Comparison of ENCODE assay signal across 9 cellular contexts in the genomic region with DNA sequence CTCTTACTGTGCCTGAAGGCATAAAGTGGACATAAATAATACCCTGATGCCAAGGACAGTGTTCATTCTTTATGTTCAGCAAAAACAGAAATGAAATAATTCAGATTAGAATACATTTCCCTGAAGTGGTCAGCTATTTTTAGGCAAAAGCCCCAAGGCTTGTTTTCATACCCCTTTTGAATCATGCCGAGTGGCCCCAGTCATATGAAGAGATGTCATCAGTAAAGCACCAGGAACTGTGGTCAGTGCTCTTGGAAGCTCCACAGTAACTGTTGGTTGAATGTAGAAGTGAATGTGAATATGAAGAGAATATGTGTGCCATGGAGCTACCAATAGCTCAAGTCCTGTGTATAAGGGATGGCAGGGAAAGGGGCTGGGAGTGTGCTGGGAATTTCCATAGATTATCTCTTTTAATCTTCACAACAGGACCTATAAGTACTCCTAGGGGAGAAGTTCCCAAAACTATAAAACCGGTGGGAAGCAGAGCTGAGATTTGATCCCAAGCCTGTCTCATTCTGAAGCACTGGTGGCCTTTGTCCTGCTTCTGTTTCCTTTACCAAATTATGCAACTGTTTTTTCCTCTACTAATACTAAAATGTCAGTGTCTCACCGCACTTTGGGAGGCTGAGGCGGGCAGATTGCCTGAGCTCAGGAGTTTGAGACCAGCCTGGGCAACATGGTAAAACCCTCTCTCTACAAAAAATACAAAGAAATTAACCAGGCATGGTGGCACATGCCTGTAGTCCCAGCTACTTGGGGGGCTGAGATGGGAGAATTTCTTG. TPM values are rescaled to one million over a fixed set of nuclear protein-coding genes. Genes with fewer than 3 reads are reported as not detected.
DNase-seq lines count a peak whose midpoint lies in the region; ATAC-seq and TF ChIP-seq lines count a peak whose summit lies in the region.
"Had no signal": no experiment of that assay in that cellular context is flagged by ENCODE, and none has a peak within 500 bp of the region (broad histone marks: within the 10 kb centered on the region; RNA-seq: fewer than 3 reads in every experiment).

No MANE protein-coding gene starts in this region.

- H4K8ac ChIP-seq in IMR-90 (ENCODE audit: low read depth in 2 of 2, low read length in 2 of 2), result no peak overlapping the region

- in situ Hi-C loops in IMR-90 (cut with MboI; ENCODE audit: low sequenced_read_pairs), result no loop called here

- dilution Hi-C loops in IMR-90 (cut with HindIII; ENCODE audit: low sequenced_read_pairs, unreplicated experiment), result no loop called here

- H3K9me3 Mint-ChIP-seq in CD14-positive monocyte, result peaks cover 0 to 2% (median 0%) of the 10 kb centered on the region in 7 donors
- H3K9me3 Mint-ChIP-seq in naive thymus-derived CD8-positive, alpha-beta T cell, result no peaks in the 10 kb centered on the region

- intact Hi-C loops in CD14-positive monocyte (cut with micrococcal nuclease) (no loop called here), IMR-90 (cut with micrococcal nuclease) (no loop called here)

- H3K4ac ChIP-seq in IMR-90 (ENCODE audit: low read depth, low read length), result peak overlapping the region; percentile 46; the same call in 1 of the 2 replicates

- H3K9me3 ChIP-seq in IMR-90 (ENCODE audit: control insufficient read depth, insufficient read depth, low read length) (no peaks in the 10 kb centered on the region), gastroesophageal sphincter (no peaks in the 10 kb centered on the region)

- H2AFZ ChIP-seq in IMR-90 (replicated peaks; ENCODE audit: low read length, poor library complexity), result no peak overlapping the region

- ATAC-seq in GM21360 (IDR thresholded peaks at IDR 0.05; ENCODE audit: unreplicated experiment) (peak; percentile 36), IMR-90 (ENCODE audit: low read depth) (no peak), left lobe of liver (peak; percentile 47), gastroesophageal sphincter (no peak), GM21515 (IDR thresholded peaks at IDR 0.05; ENCODE audit: unreplicated experiment) (no peak)
- ATAC-seq in naive thymus-derived CD8-positive, alpha-beta T cell, result no peak

- TF ChIP-seq CTCF in CD14-positive monocyte (IDR thresholded peaks at IDR 0.05), result no peak
- no peak for TF ChIP-seq CTCF in IMR-90 (conservative IDR thresholded peaks at IDR 0.05; ENCODE audit: low read depth, low read length)
- no peak for TF ChIP-seq CTCF in gastroesophageal sphincter (IDR thresholded peaks at IDR 0.05)
- TF ChIP-seq CTCF in GM10266 (IDR thresholded peaks at IDR 0.05; ENCODE audit: control insufficient read depth, insufficient read depth, low read depth, missing control alignments), result no peak

- H3K56ac ChIP-seq in IMR-90 (ENCODE audit: extremely low read depth, insufficient read depth, low read length), result no peak overlapping the region

- no peak overlapping the region; the same call in 1 of the 2 replicates for H2BK120ac ChIP-seq in IMR-90 (ENCODE audit: low read depth, low read length)

- peak overlapping the region in 6 of 7 donors; percentile 17 to 86 (median 53) for H3K27ac Mint-ChIP-seq in CD14-positive monocyte
- no peak overlapping the region for H3K27ac Mint-ChIP-seq in naive thymus-derived CD8-positive, alpha-beta T cell

- H4K20me1 ChIP-seq in IMR-90 (ENCODE audit: insufficient read depth, low read length), result no peaks in the 10 kb centered on the region

- no peak overlapping the region for H3K9ac ChIP-seq in IMR-90 (ENCODE audit: low read depth, low read length)

- POLR2A ChIA-PET in IMR-90 (lab: Charles Lee; ENCODE audit: unreplicated experiment), result no interaction called here
- POLR2A ChIA-PET in naive thymus-derived CD8-positive, alpha-beta T cell (lab: Charles Lee), result no interaction called here

- no peak overlapping the region for H3K4me3 Mint-ChIP-seq in CD14-positive monocyte
- H3K4me3 Mint-ChIP-seq in naive thymus-derived CD8-positive, alpha-beta T cell, result no peak overlapping the region

- H3K4me2 ChIP-seq in IMR-90 (ENCODE audit: low read depth, low read length), result no peak overlapping the region; the same call in 1 of the 2 replicates

- no peak for TF ChIP-seq RAD21 in IMR-90 (IDR thresholded peaks at IDR 0.05; ENCODE audit: low read length)

- no peaks in the 10 kb centered on the region for H3K27me3 ChIP-seq in IMR-90 (ENCODE audit: control insufficient read depth, insufficient read depth, low read length)
- no peaks in the 10 kb centered on the region for H3K27me3 ChIP-seq in gastroesophageal sphincter

- H3K9me1 ChIP-seq in IMR-90 (ENCODE audit: insufficient read depth, low read length), result peaks cover 18% of the 10 kb centered on the region

- H4K5ac ChIP-seq in IMR-90 (ENCODE audit: low read depth, low read length), result no peak overlapping the region

- no peak overlapping the region for H2AK9ac ChIP-seq in IMR-90 (replicated peaks; ENCODE audit: low read depth, low read length, poor library complexity)

- peaks cover 25% of the 10 kb centered on the region for H3K4me1 ChIP-seq in IMR-90 (ENCODE audit: control insufficient read depth, insufficient read depth, low read length)
- H3K4me1 ChIP-seq in gastroesophageal sphincter, result peaks cover 24 to 95% (median 30%) of the 10 kb centered on the region in 3 donors

- peaks cover 29 to 60% of the 10 kb centered on the region in 2 experiments; a peak in 3 of 4 replicates for H3K79me1 ChIP-seq in IMR-90 (ENCODE audit: low read depth in 1 of 2, low read length in 2 of 2)

- 0 out of 2 replicates have a peak overlapping the region, but pooled peaks have one; percentile 0 for H3K18ac ChIP-seq in IMR-90 (ENCODE audit: low read depth, low read length)

- no peaks in the 10 kb centered on the region for H3K27me3 Mint-ChIP-seq in CD14-positive monocyte (ENCODE audit: low read depth in 3 of 3)
- peaks cover 0 to 3% (median 0%) of the 10 kb centered on the region in 5 donors for H3K27me3 Mint-ChIP-seq in naive thymus-derived CD8-positive, alpha-beta T cell

- no peaks in the 10 kb centered on the region for H3K36me3 ChIP-seq in IMR-90 (ENCODE audit: control insufficient read depth, insufficient read depth, low read length)
- H3K36me3 ChIP-seq in gastroesophageal sphincter, result no peaks in the 10 kb centered on the region

- BruUV-seq in IMR-90 (replicated peaks; lab: Mats Ljungman, UMichigan), result no TSS peak

- H3K27ac ChIP-seq in IMR-90 (ENCODE audit: insufficient read depth, low read length) (no peak overlapping the region), gastroesophageal sphincter (peak overlapping the region in 2 of 4 donors; percentile 29 to 45)
- H3K27ac ChIP-seq: HL-60 had no signal

- no peak overlapping the region for H2BK5ac ChIP-seq in IMR-90 (ENCODE audit: low read depth, low read length, poor library complexity, severe bottlenecking)

- no peak overlapping the region; the same call in 1 of the 2 replicates for H2BK20ac ChIP-seq in IMR-90 (ENCODE audit: low read depth, low read length)

- no peak overlapping the region for H2BK15ac ChIP-seq in IMR-90 (ENCODE audit: low read depth, low read length)

- DNase-seq in CD14-positive monocyte (ENCODE audit: low spot score) (no peak), IMR-90 (peak; percentile 55), left lobe of liver (ENCODE audit: low spot score) (no peak), GM10266 (ENCODE audit: extremely low spot score) (no peak)
- DNase-seq in naive thymus-derived CD8-positive, alpha-beta T cell, result no peak

- H4K91ac ChIP-seq in IMR-90 (ENCODE audit: insufficient read depth, low read depth, low read length), result no peak overlapping the region

- TF ChIP-seq EP300 in gastroesophageal sphincter (IDR thresholded peaks at IDR 0.05), result no peak

- H2AK5ac ChIP-seq in IMR-90 (ENCODE audit: low read depth, low read length), result no peak overlapping the region

- H3K4me3 ChIP-seq in IMR-90 (ENCODE audit: insufficient read depth, low read depth, low read length), result no peak overlapping the region
- no peak overlapping the region for H3K4me3 ChIP-seq in gastroesophageal sphincter

- peak overlapping the region; percentile 1; the same call in 1 of the 2 replicates for H3K23ac ChIP-seq in IMR-90 (ENCODE audit: low read depth, low read length)

- H3K4me1 Mint-ChIP-seq in CD14-positive monocyte, result peaks cover 50% of the 10 kb centered on the region
- H3K4me1 Mint-ChIP-seq in naive thymus-derived CD8-positive, alpha-beta T cell, result peaks cover 19 to 56% (median 43%) of the 10 kb centered on the region in 4 donors

- H3K36me3 Mint-ChIP-seq in CD14-positive monocyte, result peaks cover 7 to 21% of the 10 kb centered on the region in 2 donors
- peaks cover 0 to 3% (median under 1%) of the 10 kb centered on the region in 3 donors for H3K36me3 Mint-ChIP-seq in naive thymus-derived CD8-positive, alpha-beta T cell

- CTCF ChIA-PET in IMR-90 (lab: Yijun Ruan, JAX), result no interaction called here

- WGBS in IMR-90 (ENCODE audit: extremely low coverage in 2 of 2, insufficient read length in 1 of 2), 2 experiments, result no CpG with 5 or more reads among the region's 4 CpGs
- WGBS in gastroesophageal sphincter (ENCODE audit: low coverage in 1 of 2), 2 donors, result 85 to 86% methylated on average over 4 of the region's 4 CpGs

- no peak for TF ChIP-seq POLR2A in IMR-90 (IDR thresholded peaks at IDR 0.05; ENCODE audit: low read depth, low read length)
- TF ChIP-seq POLR2A in gastroesophageal sphincter (IDR thresholded peaks at IDR 0.05), result no peak

- peak overlapping the region; percentile 62; the same call in 1 of the 2 replicates for H3K14ac ChIP-seq in IMR-90 (replicated peaks; ENCODE audit: low read depth, low read length)

TF ChIP-seq in IMR-90, 13 proteins besides CTCF, POLR2A, EP300 and RAD21:
- TF ChIP-seq RCOR1 (IDR thresholded peaks at IDR 0.05; ENCODE audit: insufficient replicate concordance, low read length) (no peak), MAFK (IDR thresholded peaks at IDR 0.05; ENCODE audit: low read depth, low read length) (no peak), CEBPB (IDR thresholded peaks at IDR 0.05; ENCODE audit: low read depth, low read length) (no peak), NFE2L2 (IDR thresholded peaks at IDR 0.05; ENCODE audit: low read depth, low read length) (no peak)

RNA-seq across cellular contexts. Expression of gene FNIP2, which starts 52.6 kb away (rescaled TPM):
- polyA plus RNA-seq in CD14-positive monocyte (1 to 10 TPM; 3.5 to 5.7 TPM), IMR-90 (2012; rRNA removed) (3.9 and 4.7 TPM in 2 replicates)
- total RNA-seq in IMR-90 (2012; rRNA removed) (22.2 and 24.6 TPM in 2 replicates), left lobe of liver (60.8 TPM), gastroesophageal sphincter (100 to 1,000 TPM in 1 of 4 donors, 10 to 100 TPM in 3; 53.0 to 135 (median 70.5) TPM)
- 1.6 and 2.5 TPM in 2 replicates for polyA plus RNA-seq in IMR-90 (2012; cell fraction: cytosol; rRNA removed)
- 1.7 and 5.1 TPM in 2 replicates for polyA plus RNA-seq in IMR-90 (2012; cell fraction: nucleus; rRNA removed; ENCODE audit: low replicate concordance)
- total RNA-seq in naive thymus-derived CD8-positive, alpha-beta T cell, result 10 to 100 TPM in 1 of 2 experiments, 1 to 10 TPM in 1; 9.3 to 10.1 TPM
- 1 to 10 TPM; 2.5 to 6.7 (median 4.6) TPM for polyA plus RNA-seq in naive thymus-derived CD8-positive, alpha-beta T cell

Comparison
In these comparisons a context has a peak if more than half of its experiments do, and no peak if none do; other contexts are left out.
1. H3K27ac Mint-ChIP-seq: peak in CD14-positive monocyte (6 of 7); none in naive thymus-derived CD8-positive, alpha-beta T cell (0 of 10).
2. ATAC-seq: peak in GM21360 (single experiment) and left lobe of liver (single experiment); none in IMR-90 (single experiment), naive thymus-derived CD8-positive, alpha-beta T cell (0 of 2), gastroesophageal sphincter (single experiment) and GM21515 (single experiment).